In genomic region chr13:75906315-75906714, GRCh38 we compare ENCODE assay signal across 1 cellular context.
TF ChIP-seq lines count a peak whose summit lies in the region.

No MANE protein-coding gene starts in this region.

TF ChIP-seq in HCT116, 20 proteins besides CTCF, POLR2A, EP300 and RAD21 (continued from another document):
- TF ChIP-seq, protein P1, sequence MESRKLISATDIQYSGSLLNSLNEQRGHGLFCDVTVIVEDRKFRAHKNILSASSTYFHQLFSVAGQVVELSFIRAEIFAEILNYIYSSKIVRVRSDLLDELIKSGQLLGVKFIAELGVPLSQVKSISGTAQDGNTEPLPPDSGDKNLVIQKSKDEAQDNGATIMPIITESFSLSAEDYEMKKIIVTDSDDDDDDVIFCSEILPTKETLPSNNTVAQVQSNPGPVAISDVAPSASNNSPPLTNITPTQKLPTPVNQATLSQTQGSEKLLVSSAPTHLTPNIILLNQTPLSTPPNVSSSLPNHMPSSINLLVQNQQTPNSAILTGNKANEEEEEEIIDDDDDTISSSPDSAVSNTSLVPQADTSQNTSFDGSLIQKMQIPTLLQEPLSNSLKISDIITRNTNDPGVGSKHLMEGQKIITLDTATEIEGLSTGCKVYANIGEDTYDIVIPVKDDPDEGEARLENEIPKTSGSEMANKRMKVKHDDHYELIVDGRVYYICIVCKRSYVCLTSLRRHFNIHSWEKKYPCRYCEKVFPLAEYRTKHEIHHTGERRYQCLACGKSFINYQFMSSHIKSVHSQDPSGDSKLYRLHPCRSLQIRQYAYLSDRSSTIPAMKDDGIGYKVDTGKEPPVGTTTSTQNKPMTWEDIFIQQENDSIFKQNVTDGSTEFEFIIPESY (IDR thresholded peaks at IDR 0.05; ENCODE audit: extremely low read depth, insufficient replicate concordance, low read length): no peak
- TF ChIP-seq EZH2 (IDR thresholded peaks at IDR 0.05) (no peak), TCF7L2 (IDR thresholded peaks at IDR 0.05; ENCODE audit: borderline replicate concordance, extremely low read depth, insufficient read depth, insufficient read length) (no peak), CBX3 (IDR thresholded peaks at IDR 0.05; ENCODE audit: low read depth) (no peak), SIN3A (IDR thresholded peaks at IDR 0.05; ENCODE audit: low read depth) (no peak), SP1 (IDR thresholded peaks at IDR 0.05; ENCODE audit: low read depth) (no peak), YY1 (IDR thresholded peaks at IDR 0.05; ENCODE audit: extremely low read depth, insufficient replicate concordance, low read depth, low read length) (no peak), EGR1 (IDR thresholded peaks at IDR 0.05; ENCODE audit: low read depth) (no peak), SRF (IDR thresholded peaks at IDR 0.05; ENCODE audit: low read depth) (no peak), JUND (IDR thresholded peaks at IDR 0.05) (no peak), ZNF274 (IDR thresholded peaks at IDR 0.05; ENCODE audit: low read depth, low read length) (no peak), ZFX (IDR thresholded peaks at IDR 0.05) (no peak)
- TF ChIP-seq, protein P2, sequence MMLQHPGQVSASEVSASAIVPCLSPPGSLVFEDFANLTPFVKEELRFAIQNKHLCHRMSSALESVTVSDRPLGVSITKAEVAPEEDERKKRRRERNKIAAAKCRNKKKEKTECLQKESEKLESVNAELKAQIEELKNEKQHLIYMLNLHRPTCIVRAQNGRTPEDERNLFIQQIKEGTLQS (IDR thresholded peaks at IDR 0.05): no peak
- TF ChIP-seq, protein P3, sequence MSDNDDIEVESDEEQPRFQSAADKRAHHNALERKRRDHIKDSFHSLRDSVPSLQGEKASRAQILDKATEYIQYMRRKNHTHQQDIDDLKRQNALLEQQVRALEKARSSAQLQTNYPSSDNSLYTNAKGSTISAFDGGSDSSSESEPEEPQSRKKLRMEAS (IDR thresholded peaks at IDR 0.05): no peak
